Comparison of ENCODE assay signal across 21 cellular contexts in the genomic region with DNA sequence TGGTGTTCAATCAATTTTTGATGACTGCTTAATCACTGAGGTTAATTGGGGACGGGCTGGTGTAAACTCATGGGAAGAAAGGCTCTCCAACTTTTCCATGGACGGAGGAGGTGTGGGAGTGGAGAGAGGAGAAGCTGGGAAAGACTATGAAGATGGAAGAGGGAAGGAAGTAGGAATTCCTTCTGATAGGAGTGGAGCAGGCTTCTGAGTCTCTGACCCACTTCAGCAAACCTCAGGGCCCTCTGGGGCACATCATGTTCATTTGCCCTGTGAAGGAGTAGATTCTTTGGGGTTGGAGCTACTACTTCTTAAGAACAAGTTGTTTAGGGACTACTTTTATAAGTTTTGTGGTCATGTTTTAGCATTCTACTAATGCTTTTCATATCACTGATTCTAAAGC.
DNase-seq lines count a peak whose midpoint lies in the region; ATAC-seq, FAIRE-seq and TF ChIP-seq lines count a peak whose summit lies in the region.
"Had no signal": no experiment of that assay in that cellular context is flagged by ENCODE, and none has a peak within 500 bp of the region (broad histone marks: within the 10 kb centered on the region; RNA-seq: fewer than 3 reads in every experiment).

No MANE protein-coding gene starts in this region.

- H3K4me1 ChIP-seq in astrocyte (ENCODE audit: insufficient read depth, low read length) (peaks cover 21% of the 10 kb centered on the region), tibial artery (peaks cover 0 to 35% (median 8%) of the 10 kb centered on the region in 4 donors), esophagus muscularis mucosa (peaks cover 0 to 39% (median 28%) of the 10 kb centered on the region in 4 donors)

- peak overlapping the region; percentile 63 for H3K9ac ChIP-seq in astrocyte (ENCODE audit: low read length)
- H3K9ac ChIP-seq: BLaER1 treated with 17β-estradiol and CSF1 and Interleukin-3, amounts not matched to agents 10 nM and 100 nM had no signal

- TF ChIP-seq CTCF in astrocyte (IDR thresholded peaks at IDR 0.05; ENCODE audit: insufficient read depth, low read depth, low read length) (no peak), tibial artery (IDR thresholded peaks at IDR 0.05) (no peak), esophagus muscularis mucosa (IDR thresholded peaks at IDR 0.05) (no peak)

- H4K20me1 ChIP-seq in astrocyte (ENCODE audit: insufficient read depth, low read length), result no peaks in the 10 kb centered on the region
- H4K20me1 ChIP-seq: BLaER1 treated with 17β-estradiol and CSF1 and Interleukin-3, amounts not matched to agents 10 nM and 100 nM had no signal

- FAIRE-seq in astrocyte (lab: Jason Lieb, UNC), result no peak
- FAIRE-seq: GM12892 had no signal

- H3K4me1 Mint-ChIP-seq in astrocyte (ENCODE audit: low read depth, unreplicated experiment), result peaks cover 31% of the 10 kb centered on the region
- H3K4me1 Mint-ChIP-seq in activated CD4-positive, alpha-beta T cell treated with anti-CD3 and anti-CD28 coated beads for 36 hours, result no peaks in the 10 kb centered on the region

- no peak for TF ChIP-seq EP300 in esophagus muscularis mucosa (IDR thresholded peaks at IDR 0.05)

- H3K9me3 Mint-ChIP-seq in astrocyte (ENCODE audit: unreplicated experiment), result peaks cover 23% of the 10 kb centered on the region
- peaks cover 4% of the 10 kb centered on the region for H3K9me3 Mint-ChIP-seq in activated CD4-positive, alpha-beta T cell treated with anti-CD3 and anti-CD28 coated beads for 36 hours (ENCODE audit: low read depth)

- peak overlapping the region; percentile 78 for H3K4me2 ChIP-seq in astrocyte (ENCODE audit: low read length)
- H3K4me2 ChIP-seq: GM23338 had no signal

- peak overlapping the region; percentile 43 for H2AFZ ChIP-seq in astrocyte (ENCODE audit: low read depth, low read length)
- H2AFZ ChIP-seq: GM23338 had no signal

- peaks cover 6% of the 10 kb centered on the region for H3K9me3 ChIP-seq in astrocyte (ENCODE audit: insufficient read depth, low read depth, low read length)
- H3K9me3 ChIP-seq in tibial artery, result no peaks in the 10 kb centered on the region
- no peaks in the 10 kb centered on the region for H3K9me3 ChIP-seq in esophagus muscularis mucosa
- H3K9me3 ChIP-seq: MG63 had no signal

- H3K4me3 Mint-ChIP-seq in astrocyte (ENCODE audit: unreplicated experiment), result peak overlapping the region; percentile 11
- H3K4me3 Mint-ChIP-seq in activated CD4-positive, alpha-beta T cell treated with anti-CD3 and anti-CD28 coated beads for 36 hours, result no peak overlapping the region
- H3K4me3 Mint-ChIP-seq: GM23338 had no signal

- peak; percentile 74 for DNase-seq in LHCN-M2 (ENCODE audit: low read depth)
- no peak for DNase-seq in astrocyte (ENCODE audit: low read depth)
- peak; percentile 68 for DNase-seq in iris pigment epithelial cell (ENCODE audit: low read depth)
- no peak for DNase-seq in tibial artery
- DNase-seq in activated CD4-positive, alpha-beta T cell treated with anti-CD3 and anti-CD28 coated beads for 36 hours, result no peak
- DNase-seq in esophagus muscularis mucosa (ENCODE audit: extremely low spot score), result no peak
- DNase-seq in SHP77 treated with DMSO at 0.1 percent for 48 hours (lab: John Stamatoyannopoulos, UW), result no peak
- DNase-seq: activated CD4-positive, alpha-beta T cell treated with anti-CD3 and anti-CD28 coated beads for 48 hours; effector CD4-positive, alpha-beta T cell; GF-D8; NCI-H1694 treated with DMSO at 0.1 percent for 48 hours; NCI-H446; stimulated activated CD4-positive, alpha-beta T cell treated with anti-CD3 and anti-CD28 coated beads, Interleukin-4, amount 100 ng/mL, for 1 hour; stimulated activated CD8-positive, alpha-beta memory T cell treated with anti-CD3 and anti-CD28 coated beads, Interleukin-4, amount 100 ng/mL, for 48 hours; T-helper 9 cell had no signal

- peak overlapping the region; percentile 84 for H3K27ac ChIP-seq in astrocyte (ENCODE audit: low read depth, low read length)
- peak overlapping the region; percentile 15 to 26 for H3K27ac ChIP-seq in tibial artery
- H3K27ac ChIP-seq in esophagus muscularis mucosa (replicated peaks in 1 of 4), result no peak overlapping the region
- H3K27ac ChIP-seq: right lobe of liver had no signal

- peaks cover 14% of the 10 kb centered on the region for H3K36me3 Mint-ChIP-seq in astrocyte (ENCODE audit: low read depth, unreplicated experiment)
- H3K36me3 Mint-ChIP-seq in activated CD4-positive, alpha-beta T cell treated with anti-CD3 and anti-CD28 coated beads for 36 hours (ENCODE audit: low read depth), result peaks cover 3% of the 10 kb centered on the region

- H3K79me2 ChIP-seq in astrocyte (ENCODE audit: insufficient read depth, low read length), result no peaks in the 10 kb centered on the region

- peak overlapping the region; percentile 98 for H3K27ac Mint-ChIP-seq in astrocyte (ENCODE audit: unreplicated experiment)
- H3K27ac Mint-ChIP-seq in activated CD4-positive, alpha-beta T cell treated with anti-CD3 and anti-CD28 coated beads for 36 hours, result no peak overlapping the region
- H3K27ac Mint-ChIP-seq: activated naive CD4-positive, alpha-beta T cell treated with anti-CD3 and anti-CD28 coated beads, Interleukin-2, amount 50 U/mL, for 72 hours; GM23338 had no signal

- no peaks in the 10 kb centered on the region for H3K27me3 Mint-ChIP-seq in astrocyte (ENCODE audit: low read depth, unreplicated experiment)
- H3K27me3 Mint-ChIP-seq in activated CD4-positive, alpha-beta T cell treated with anti-CD3 and anti-CD28 coated beads for 36 hours, result no peaks in the 10 kb centered on the region

- 94% methylated on average over 2 of the region's 2 CpGs for WGBS in esophagus muscularis mucosa

- ATAC-seq in activated CD4-positive, alpha-beta T cell treated with anti-CD3 and anti-CD28 coated beads for 36 hours, result no peak
- ATAC-seq: GM23338 had no signal

- intact Hi-C loops in tibial artery (cut with DNase I; ENCODE audit: low total_unique reads), result no loop called here
- intact Hi-C loops in activated CD4-positive, alpha-beta T cell treated with anti-CD3 and anti-CD28 coated beads for 36 hours (cut with DNase I, micrococcal nuclease), result no loop called here
- intact Hi-C loops in esophagus muscularis mucosa (cut with DNase I), result loop anchor here (10.0 kb wide), 1 partner anchor 149 kb away; no protein-coding TSS in a partner anchor

- H3K4me3 ChIP-seq in astrocyte (ENCODE audit: insufficient read depth, low read depth, low read length) (peak overlapping the region; percentile 14), tibial artery (no peak overlapping the region), esophagus muscularis mucosa (no peak overlapping the region)
- H3K4me3 ChIP-seq: BLaER1 treated with 17β-estradiol and CSF1 and Interleukin-3, amounts not matched to agents 10 nM and 100 nM; GM23338; MG63; right lobe of liver had no signal

- POLR2A ChIA-PET in activated CD4-positive, alpha-beta T cell treated with anti-CD3 and anti-CD28 coated beads for 36 hours (lab: Charles Lee), result no interaction called here

- CTCF ChIA-PET in activated CD4-positive, alpha-beta T cell treated with anti-CD3 and anti-CD28 coated beads for 36 hours (lab: Charles Lee), result interaction anchor here (0.6 to 1.9 kb wide), 4 partner anchors 10 to 1165 kb away, joined by 4 to 6 read pairs (median 4); no protein-coding TSS in a partner anchor

- H3K36me3 ChIP-seq in astrocyte (ENCODE audit: insufficient read depth, low read length), result no peaks in the 10 kb centered on the region
- H3K36me3 ChIP-seq in tibial artery, result no peaks in the 10 kb centered on the region
- H3K36me3 ChIP-seq in esophagus muscularis mucosa, result no peaks in the 10 kb centered on the region
- H3K36me3 ChIP-seq: MG63, right lobe of liver had no signal

- TF ChIP-seq POLR2A in esophagus muscularis mucosa (IDR thresholded peaks at IDR 0.05; ENCODE audit: low read depth), result no peak

- no peaks in the 10 kb centered on the region for H3K27me3 ChIP-seq in astrocyte (ENCODE audit: insufficient read depth, low read length)
- H3K27me3 ChIP-seq in tibial artery, result no peaks in the 10 kb centered on the region
- H3K27me3 ChIP-seq in esophagus muscularis mucosa, result no peaks in the 10 kb centered on the region
- H3K27me3 ChIP-seq: BLaER1 treated with 17β-estradiol and CSF1 and Interleukin-3, amounts not matched to agents 10 nM and 100 nM; MG63; right lobe of liver had no signal

Comparison
In these comparisons a context has a peak if more than half of its experiments do, and no peak if none do; other contexts are left out.
1. DNase-seq: peak in LHCN-M2 (single experiment) and iris pigment epithelial cell (single experiment); none in astrocyte (single experiment), tibial artery (0 of 2), activated CD4-positive, alpha-beta T cell treated with anti-CD3 and anti-CD28 coated beads for 36 hours (single experiment), esophagus muscularis mucosa (single experiment) and SHP77 treated with DMSO at 0.1 percent for 48 hours (single experiment).
2. H3K27ac ChIP-seq: peak in astrocyte (single experiment) and tibial artery (2 of 2); none in esophagus muscularis mucosa (0 of 4).